Comparison of ENCODE assay signal across 2 cellular contexts in the genomic region with DNA sequence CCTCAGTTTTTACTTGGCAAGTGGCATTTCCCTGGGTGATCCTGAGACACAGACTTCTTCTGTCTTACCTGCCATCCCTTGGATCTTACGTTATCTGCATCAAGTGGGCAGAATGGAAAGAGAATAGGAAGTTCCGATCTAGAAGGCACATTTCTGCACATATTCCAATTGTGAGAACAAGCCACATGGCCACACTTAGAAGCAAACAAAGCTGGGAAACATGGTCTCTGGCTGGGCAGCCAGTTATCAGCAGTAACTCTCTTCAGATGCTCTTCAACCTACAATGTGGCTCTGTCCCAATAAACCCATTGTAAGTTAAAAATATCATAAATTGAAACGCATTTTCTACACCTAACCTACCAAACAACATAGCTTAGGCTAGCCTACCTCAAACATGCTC.
TF ChIP-seq lines count a peak whose summit lies in the region.

No MANE protein-coding gene starts in this region.

TF ChIP-seq in HCT116, 20 proteins besides CTCF, POLR2A, EP300 and RAD21:
- TF ChIP-seq, protein P1, sequence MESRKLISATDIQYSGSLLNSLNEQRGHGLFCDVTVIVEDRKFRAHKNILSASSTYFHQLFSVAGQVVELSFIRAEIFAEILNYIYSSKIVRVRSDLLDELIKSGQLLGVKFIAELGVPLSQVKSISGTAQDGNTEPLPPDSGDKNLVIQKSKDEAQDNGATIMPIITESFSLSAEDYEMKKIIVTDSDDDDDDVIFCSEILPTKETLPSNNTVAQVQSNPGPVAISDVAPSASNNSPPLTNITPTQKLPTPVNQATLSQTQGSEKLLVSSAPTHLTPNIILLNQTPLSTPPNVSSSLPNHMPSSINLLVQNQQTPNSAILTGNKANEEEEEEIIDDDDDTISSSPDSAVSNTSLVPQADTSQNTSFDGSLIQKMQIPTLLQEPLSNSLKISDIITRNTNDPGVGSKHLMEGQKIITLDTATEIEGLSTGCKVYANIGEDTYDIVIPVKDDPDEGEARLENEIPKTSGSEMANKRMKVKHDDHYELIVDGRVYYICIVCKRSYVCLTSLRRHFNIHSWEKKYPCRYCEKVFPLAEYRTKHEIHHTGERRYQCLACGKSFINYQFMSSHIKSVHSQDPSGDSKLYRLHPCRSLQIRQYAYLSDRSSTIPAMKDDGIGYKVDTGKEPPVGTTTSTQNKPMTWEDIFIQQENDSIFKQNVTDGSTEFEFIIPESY (IDR thresholded peaks at IDR 0.05; ENCODE audit: extremely low read depth, insufficient replicate concordance, low read length), result no peak
- no peak for TF ChIP-seq EGR1 (IDR thresholded peaks at IDR 0.05; ENCODE audit: low read depth)
- no peak for TF ChIP-seq FOSL1 (IDR thresholded peaks at IDR 0.05; ENCODE audit: low read depth)
- TF ChIP-seq POLR2AphosphoS5 (IDR thresholded peaks at IDR 0.05; ENCODE audit: low read depth, low read length), result no peak
- TF ChIP-seq EZH2 (IDR thresholded peaks at IDR 0.05), result no peak
- TF ChIP-seq CBX3 (IDR thresholded peaks at IDR 0.05; ENCODE audit: low read depth), result no peak
- TF ChIP-seq SP1 (IDR thresholded peaks at IDR 0.05; ENCODE audit: low read depth), result no peak
- TF ChIP-seq ZNF274 (IDR thresholded peaks at IDR 0.05; ENCODE audit: low read depth, low read length), result no peak

TF ChIP-seq in H1, 55 proteins besides CTCF, POLR2A, EP300 and RAD21:
- TF ChIP-seq RFX5 (IDR thresholded peaks at IDR 0.05; ENCODE audit: borderline replicate concordance, low read depth, low read length), result no peak
- TF ChIP-seq ZNF274 (IDR thresholded peaks at IDR 0.05; ENCODE audit: borderline replicate concordance, extremely low read depth, low read length), result no peak
- no peak for TF ChIP-seq RXRA (IDR thresholded peaks at IDR 0.05; ENCODE audit: insufficient read depth, low read depth, low read length)
- TF ChIP-seq PHF8 (conservative IDR thresholded peaks at IDR 0.05; ENCODE audit: low read depth, low read length), result no peak
- no peak for TF ChIP-seq HDAC2 (IDR thresholded peaks at IDR 0.05; ENCODE audit: borderline replicate concordance in 1 of 2, low read depth in 2 of 2, low read length in 2 of 2)
- TF ChIP-seq JUND (IDR thresholded peaks at IDR 0.05; ENCODE audit: low read length), result no peak
- no peak for TF ChIP-seq CTBP2 (IDR thresholded peaks at IDR 0.05; ENCODE audit: borderline replicate concordance, insufficient read depth, insufficient read length, low read length)
- no peak for TF ChIP-seq CHD2 (IDR thresholded peaks at IDR 0.05; ENCODE audit: low read length)
- TF ChIP-seq TAF1 (IDR thresholded peaks at IDR 0.05; ENCODE audit: low read depth, low read length), result no peak
- TF ChIP-seq SIX5 (IDR thresholded peaks at IDR 0.05; ENCODE audit: low read depth, low read length), result no peak
- TF ChIP-seq SAP30 (IDR thresholded peaks at IDR 0.05; ENCODE audit: insufficient read depth, insufficient replicate concordance, low read length), result no peak
- TF ChIP-seq, protein P2, sequence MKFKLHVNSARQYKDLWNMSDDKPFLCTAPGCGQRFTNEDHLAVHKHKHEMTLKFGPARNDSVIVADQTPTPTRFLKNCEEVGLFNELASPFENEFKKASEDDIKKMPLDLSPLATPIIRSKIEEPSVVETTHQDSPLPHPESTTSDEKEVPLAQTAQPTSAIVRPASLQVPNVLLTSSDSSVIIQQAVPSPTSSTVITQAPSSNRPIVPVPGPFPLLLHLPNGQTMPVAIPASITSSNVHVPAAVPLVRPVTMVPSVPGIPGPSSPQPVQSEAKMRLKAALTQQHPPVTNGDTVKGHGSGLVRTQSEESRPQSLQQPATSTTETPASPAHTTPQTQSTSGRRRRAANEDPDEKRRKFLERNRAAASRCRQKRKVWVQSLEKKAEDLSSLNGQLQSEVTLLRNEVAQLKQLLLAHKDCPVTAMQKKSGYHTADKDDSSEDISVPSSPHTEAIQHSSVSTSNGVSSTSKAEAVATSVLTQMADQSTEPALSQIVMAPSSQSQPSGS (IDR thresholded peaks at IDR 0.05; ENCODE audit: low read length), result no peak
- TF ChIP-seq EZH2 (IDR thresholded peaks at IDR 0.05; ENCODE audit: low read depth, low read length, severe bottlenecking), result no peak
- TF ChIP-seq HDAC6 (IDR thresholded peaks at IDR 0.05; ENCODE audit: low read depth, low read length), result no peak
- TF ChIP-seq SIRT6 (IDR thresholded peaks at IDR 0.05; ENCODE audit: low read length), result no peak
- no peak for TF ChIP-seq SUZ12 (IDR thresholded peaks at IDR 0.05; ENCODE audit: low read length)
TF ChIP-seq in H1: peak in this region for 0.
